In genomic region chr17:43782903-43783462, GRCh38 we compare ENCODE assay signal across 32 cellular contexts. TPM values are rescaled to one million over a fixed set of nuclear protein-coding genes. Genes with fewer than 3 reads are reported as not detected.
"Had no signal": no experiment of that assay in that cellular context is flagged by ENCODE, and none has a peak within 500 bp of the region (broad histone marks: within the 10 kb centered on the region; RNA-seq: fewer than 3 reads in every experiment).

No MANE protein-coding gene starts in this region.

- H3K27me3 ChIP-seq: foreskin keratinocyte, uterus had no signal

- H3K27ac ChIP-seq: foreskin keratinocyte, lower lobe of right lung, transverse colon, uterus, WERI-Rb-1 had no signal

- H3K9me3 ChIP-seq: lower lobe of right lung, transverse colon, uterus had no signal

- ATAC-seq: activated CD8-positive, alpha-beta T cell treated with anti-CD3 and anti-CD28 coated beads, Interleukin-2, amount 10 ng/mL, durations not matched to agents 7 days and 5 days; foreskin keratinocyte; left lobe of liver; lower lobe of right lung; sciatic nerve; stimulated activated memory B cell treated with anti-CD40 and anti-IgM and Interleukin-4, amounts not matched to agents 10 μg/mL and 1 μg/mL and 100 μg/mL, for 72 hours had no signal

- H3K36me3 ChIP-seq: lower lobe of right lung, transverse colon, uterus had no signal

- H3K4me3 ChIP-seq: lower lobe of right lung, transverse colon, uterus had no signal

- DNase-seq: activated CD4-positive, alpha-beta T cell treated with anti-CD3 and anti-CD28 coated beads for 1 hour; activated CD4-positive, alpha-beta T cell treated with anti-CD3 and anti-CD28 coated beads, Interleukin-2, amount 50 U/mL, for 1 hour; activated CD8-positive, alpha-beta T cell treated with anti-CD3 and anti-CD28 coated beads, Interleukin-2, amount 10 ng/mL, durations not matched to agents 7 days and 5 days; activated gamma-delta T cell; activated naive CD4-positive, alpha-beta T cell treated with anti-CD3 and anti-CD28 coated beads, Interleukin-2, amount 50 U/mL, for 16 hours; anterior cingulate cortex; effector CD4-positive, alpha-beta T cell; erythroblast; foreskin keratinocyte; immature natural killer cell; lower lobe of right lung; naive B cell; nucleus accumbens; posterior cingulate gyrus; small intestine; stimulated activated CD4-positive, alpha-beta T cell treated with anti-CD3 and anti-CD28 coated beads, Interleukin-15, amount 100 ng/mL, for 24 hours; transverse colon; uterus; WERI-Rb-1 had no signal

- FAIRE-seq: endometrium, small intestine, TTC549 had no signal

RNA-seq across cellular contexts. Expression of gene CFAP97D1, which starts 2.7 kb away (rescaled TPM):
- total RNA-seq: activated CD8-positive, alpha-beta T cell treated with anti-CD3 and anti-CD28 coated beads, Interleukin-2, amount 10 ng/mL, durations not matched to agents 7 days and 5 days; activated T-helper 1 cell treated with anti-CD3 and anti-CD28 coated beads, Interleukin-12 subunit alpha, Interleukin-12 subunit beta, Interleukin-2, Interleukin-4 antibody, amounts not matched to agents 30 ng/mL and 10 ng/mL and 1 ng/mL, durations not matched to agents 14 hours and 24 hours and 36 hours; cardiac septum; chondrocyte; foreskin keratinocyte; kidney epithelial cell; left lobe of liver; lower lobe of right lung; mesenteric fat pad; mucosa of gallbladder; sciatic nerve; temporal lobe; transverse colon; uterus had no signal

RNA-seq across cellular contexts. Expression of gene SOST, which starts 24.4 kb away (rescaled TPM):
- total RNA-seq: activated CD8-positive, alpha-beta T cell treated with anti-CD3 and anti-CD28 coated beads, Interleukin-2, amount 10 ng/mL, durations not matched to agents 7 days and 5 days; activated T-helper 1 cell treated with anti-CD3 and anti-CD28 coated beads, Interleukin-12 subunit alpha, Interleukin-12 subunit beta, Interleukin-2, Interleukin-4 antibody, amounts not matched to agents 30 ng/mL and 10 ng/mL and 1 ng/mL, durations not matched to agents 14 hours and 24 hours and 36 hours; chondrocyte; foreskin keratinocyte; kidney epithelial cell; left lobe of liver; lower lobe of right lung; mesenteric fat pad; mucosa of gallbladder; renal cortical epithelial cell; sciatic nerve; temporal lobe; transverse colon; uterus had no signal

RNA-seq across cellular contexts. Expression of gene MPP3, which starts 50.0 kb away (rescaled TPM):
- total RNA-seq: activated CD8-positive, alpha-beta T cell treated with anti-CD3 and anti-CD28 coated beads, Interleukin-2, amount 10 ng/mL, durations not matched to agents 7 days and 5 days had no signal
